Comparison of ENCODE assay signal across 14 cellular contexts in the genomic region with DNA sequence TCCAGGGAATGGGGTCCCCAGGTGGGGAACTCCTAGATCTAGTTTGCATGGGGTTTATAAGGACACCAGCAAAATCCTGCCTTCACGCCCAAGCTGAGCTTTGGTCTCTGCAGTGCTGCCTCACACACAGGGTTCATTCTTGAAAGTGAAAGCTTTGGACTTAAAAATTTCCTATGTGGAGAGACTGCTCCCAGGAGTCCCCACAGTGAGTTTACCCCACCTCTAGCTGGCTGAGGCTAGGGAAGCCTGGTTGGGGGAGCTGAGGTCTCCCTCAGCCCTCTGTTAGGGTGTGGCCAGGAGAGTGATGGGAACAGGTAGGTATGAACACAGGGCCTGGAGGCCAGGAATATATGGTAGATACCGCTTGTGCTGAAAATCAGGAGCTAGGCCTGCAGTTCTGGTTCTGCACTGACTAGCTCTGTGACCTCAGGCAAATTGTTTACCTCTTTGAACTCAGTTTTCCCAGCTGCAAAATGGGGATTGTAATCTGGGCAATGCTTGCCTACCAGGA. TPM values are rescaled to one million over a fixed set of nuclear protein-coding genes. Genes with fewer than 3 reads are reported as not detected.
DNase-seq lines count a peak whose midpoint lies in the region; ATAC-seq and TF ChIP-seq lines count a peak whose summit lies in the region.
"Had no signal": no experiment of that assay in that cellular context is flagged by ENCODE, and none has a peak within 500 bp of the region (broad histone marks: within the 10 kb centered on the region; RNA-seq: fewer than 3 reads in every experiment).

No MANE protein-coding gene starts in this region.

- peak overlapping the region in 2 of 4 donors; percentile 40 to 59 for H3K27ac ChIP-seq in tibial nerve

- no peak overlapping the region for H3K4me3 ChIP-seq in NT2/D1 (ENCODE audit: insufficient read length, low read depth)
- peak overlapping the region; percentile 32 for H3K4me3 ChIP-seq in epithelial cell of proximal tubule (ENCODE audit: low read depth, low read length)
- no peak overlapping the region for H3K4me3 ChIP-seq in mucosa of descending colon
- no peak overlapping the region for H3K4me3 ChIP-seq in tibial nerve

- H3K36me3 Mint-ChIP-seq in CD14-positive monocyte, result no peaks in the 10 kb centered on the region
- no peaks in the 10 kb centered on the region for H3K36me3 Mint-ChIP-seq in activated naive CD4-positive, alpha-beta T cell treated with anti-CD3 and anti-CD28 coated beads, Interleukin-2, amount 10 ng/mL, durations not matched to agents 7 days and 5 days

- no peak for TF ChIP-seq EP300 in tibial nerve (IDR thresholded peaks at IDR 0.05)

- H3K27me3 ChIP-seq in NT2/D1 (ENCODE audit: insufficient read depth, insufficient read length), result no peaks in the 10 kb centered on the region
- no peaks in the 10 kb centered on the region for H3K27me3 ChIP-seq in tibial nerve

- CTCF ChIA-PET in activated naive CD4-positive, alpha-beta T cell treated with anti-CD3 and anti-CD28 coated beads, Interleukin-2, amount 10 ng/mL, durations not matched to agents 7 days and 5 days (lab: Charles Lee), result interaction anchor here (1.5 kb wide), 1 partner anchor 64 kb away, joined by 4 read pairs; no protein-coding TSS in a partner anchor

- no peak for TF ChIP-seq POLR2A in tibial nerve (IDR thresholded peaks at IDR 0.05)

- DNase-seq in CD14-positive monocyte (ENCODE audit: low spot score) (no peak), NT2/D1 (ENCODE audit: low read depth, low spot score) (no peak), epithelial cell of proximal tubule (ENCODE audit: low read depth) (no peak), mucosa of descending colon (peak in 2 of 3 donors; percentile 45 to 48), left ventricle myocardium superior (no peak), AG20443 (ENCODE audit: low spot score) (no peak), tibial nerve (ENCODE audit: low spot score in 2 of 2) (no peak)
- no peak for DNase-seq in activated naive CD4-positive, alpha-beta T cell treated with anti-CD3 and anti-CD28 coated beads, Interleukin-2, amount 10 ng/mL, durations not matched to agents 7 days and 5 days
- DNase-seq: activated naive CD4-positive, alpha-beta T cell; cortex of kidney; NCI-H2171; posterior cingulate gyrus had no signal

- H3K27ac Mint-ChIP-seq in CD14-positive monocyte, result peak overlapping the region; percentile 86 to 98 (median 94)
- H3K27ac Mint-ChIP-seq in activated naive CD4-positive, alpha-beta T cell treated with anti-CD3 and anti-CD28 coated beads, Interleukin-2, amount 10 ng/mL, durations not matched to agents 7 days and 5 days, result no peak overlapping the region
- H3K27ac Mint-ChIP-seq: activated CD4-positive, alpha-beta T cell treated with anti-CD3 and anti-CD28 coated beads, Interleukin-2, amount 10 ng/mL, durations not matched to agents 24 days and 14 days; CD4-positive, alpha-beta T cell had no signal

- H3K36me3 ChIP-seq in NT2/D1 (ENCODE audit: insufficient read depth, insufficient read length, low read length) (no peaks in the 10 kb centered on the region), mucosa of descending colon (ENCODE audit: low read depth) (no peaks in the 10 kb centered on the region), tibial nerve (no peaks in the 10 kb centered on the region)

- WGBS in tibial nerve, 2 donors, result 66 to 71% methylated on average over 2 of the region's 2 CpGs

- no peaks in the 10 kb centered on the region for H3K9me3 Mint-ChIP-seq in CD14-positive monocyte
- no peaks in the 10 kb centered on the region for H3K9me3 Mint-ChIP-seq in activated naive CD4-positive, alpha-beta T cell treated with anti-CD3 and anti-CD28 coated beads, Interleukin-2, amount 10 ng/mL, durations not matched to agents 7 days and 5 days
- H3K9me3 Mint-ChIP-seq: activated CD4-positive, alpha-beta T cell treated with anti-CD3 and anti-CD28 coated beads, Interleukin-2, amount 10 ng/mL, durations not matched to agents 24 days and 14 days; CD4-positive, alpha-beta T cell had no signal

- no peaks in the 10 kb centered on the region for H3K27me3 Mint-ChIP-seq in CD14-positive monocyte (ENCODE audit: low read depth in 3 of 3)
- no peaks in the 10 kb centered on the region for H3K27me3 Mint-ChIP-seq in activated naive CD4-positive, alpha-beta T cell treated with anti-CD3 and anti-CD28 coated beads, Interleukin-2, amount 10 ng/mL, durations not matched to agents 7 days and 5 days
- H3K27me3 Mint-ChIP-seq: activated CD4-positive, alpha-beta T cell treated with anti-CD3 and anti-CD28 coated beads, Interleukin-2, amount 10 ng/mL, durations not matched to agents 24 days and 14 days; CD4-positive, alpha-beta T cell had no signal

- intact Hi-C loops in CD14-positive monocyte (cut with micrococcal nuclease) (loop anchor here in 1 of 2 donors (2.0 kb wide), 1 partner anchor 41 kb away; the partner anchor contains the start of gene LARP1), mucosa of descending colon (cut with DNase I, micrococcal nuclease) (no loop called here), left ventricle myocardium superior (cut with micrococcal nuclease) (no loop called here)

- ATAC-seq in mucosa of descending colon, result peak; percentile 61
- no peak for ATAC-seq in left ventricle myocardium superior

- TF ChIP-seq CTCF in CD14-positive monocyte (IDR thresholded peaks at IDR 0.05) (no peak), epithelial cell of proximal tubule (conservative IDR thresholded peaks at IDR 0.05; ENCODE audit: low read depth, low read length) (no peak), mucosa of descending colon (IDR thresholded peaks at IDR 0.05) (no peak), tibial nerve (IDR thresholded peaks at IDR 0.05) (no peak)

- no peak overlapping the region for H3K4me3 Mint-ChIP-seq in CD14-positive monocyte
- no peak overlapping the region for H3K4me3 Mint-ChIP-seq in activated naive CD4-positive, alpha-beta T cell treated with anti-CD3 and anti-CD28 coated beads, Interleukin-2, amount 10 ng/mL, durations not matched to agents 7 days and 5 days
- H3K4me3 Mint-ChIP-seq: CD4-positive, alpha-beta T cell had no signal

- peaks cover 38% of the 10 kb centered on the region for H3K4me1 Mint-ChIP-seq in CD14-positive monocyte
- peaks cover 21% of the 10 kb centered on the region for H3K4me1 Mint-ChIP-seq in activated naive CD4-positive, alpha-beta T cell treated with anti-CD3 and anti-CD28 coated beads, Interleukin-2, amount 10 ng/mL, durations not matched to agents 7 days and 5 days

- peaks cover 3% of the 10 kb centered on the region for H3K4me1 ChIP-seq in NT2/D1 (ENCODE audit: insufficient read depth, insufficient read length)
- peaks cover 22% of the 10 kb centered on the region for H3K4me1 ChIP-seq in mucosa of descending colon (ENCODE audit: low read depth)
- peaks cover 0 to 26% (median 14%) of the 10 kb centered on the region in 4 donors for H3K4me1 ChIP-seq in tibial nerve

- H3K9me3 ChIP-seq in NT2/D1 (ENCODE audit: insufficient read depth, low read length) (no peaks in the 10 kb centered on the region), mucosa of descending colon (no peaks in the 10 kb centered on the region), tibial nerve (no peaks in the 10 kb centered on the region)

- peak overlapping the region; percentile 34 for H3K9ac ChIP-seq in NT2/D1 (ENCODE audit: insufficient read length, low read depth)

RNA-seq across cellular contexts. Expression of gene LARP1, which starts 41.5 kb away (rescaled TPM):
- 1 to 10 TPM; 4.7 to 5.8 TPM for polyA plus RNA-seq in CD14-positive monocyte
- total RNA-seq in epithelial cell of proximal tubule (106 and 111 TPM in 2 replicates), mucosa of descending colon (100 to 1,000 TPM; 127 to 157 (median 140) TPM), left ventricle myocardium superior (155 TPM), tibial nerve (100 to 1,000 TPM; 114 to 166 (median 144) TPM)

Comparison
In these comparisons a context has a peak if more than half of its experiments do, and no peak if none do; other contexts are left out.
1. DNase-seq: peak in mucosa of descending colon (2 of 3); none in CD14-positive monocyte (single experiment), NT2/D1 (single experiment), epithelial cell of proximal tubule (single experiment), activated naive CD4-positive, alpha-beta T cell treated with anti-CD3 and anti-CD28 coated beads, Interleukin-2, amount 10 ng/mL, durations not matched to agents 7 days and 5 days (single experiment), left ventricle myocardium superior (single experiment), AG20443 (single experiment) and tibial nerve (0 of 2).